In the genomic region with DNA sequence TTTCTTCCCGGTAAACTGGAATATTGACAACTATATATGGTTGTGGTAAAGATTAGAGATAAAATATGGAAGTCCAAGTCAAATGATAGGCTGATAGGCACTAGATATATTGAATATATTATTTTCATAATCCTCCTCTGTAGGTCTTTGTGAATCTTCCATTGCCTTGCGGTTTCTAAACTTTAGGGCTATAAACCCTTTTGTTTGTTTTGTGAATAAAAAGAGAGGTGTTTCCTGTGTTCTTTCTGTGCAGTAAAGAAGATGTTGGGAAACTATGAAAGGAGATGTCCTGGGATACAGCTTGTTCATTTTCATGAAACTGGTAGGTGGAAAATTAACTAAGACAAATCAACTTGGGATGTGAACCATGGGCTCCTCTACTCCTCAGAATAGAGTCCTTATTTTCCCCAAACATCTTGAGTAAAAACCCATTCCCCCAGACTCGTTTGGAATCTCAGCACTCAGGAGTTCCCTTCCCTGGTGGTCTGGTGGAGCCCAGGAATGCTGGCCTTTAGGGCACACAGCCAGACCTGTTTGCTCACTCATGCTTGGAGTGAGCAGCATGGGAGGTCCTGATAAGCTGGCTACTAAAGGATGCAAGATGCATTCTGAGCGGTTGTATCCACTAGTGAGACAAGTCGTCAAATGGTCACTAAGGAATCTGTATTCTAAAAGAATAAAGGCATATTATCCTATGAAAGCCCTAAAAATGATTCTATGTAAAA, we compare ENCODE assay signal across 1 cellular context.
TF ChIP-seq lines count a peak whose summit lies in the region.

No MANE protein-coding gene starts in this region.

TF ChIP-seq in HepG2, 621 proteins besides CTCF, POLR2A, EP300 and RAD21 (continued from another document):
- TF ChIP-seq, protein P1, sequence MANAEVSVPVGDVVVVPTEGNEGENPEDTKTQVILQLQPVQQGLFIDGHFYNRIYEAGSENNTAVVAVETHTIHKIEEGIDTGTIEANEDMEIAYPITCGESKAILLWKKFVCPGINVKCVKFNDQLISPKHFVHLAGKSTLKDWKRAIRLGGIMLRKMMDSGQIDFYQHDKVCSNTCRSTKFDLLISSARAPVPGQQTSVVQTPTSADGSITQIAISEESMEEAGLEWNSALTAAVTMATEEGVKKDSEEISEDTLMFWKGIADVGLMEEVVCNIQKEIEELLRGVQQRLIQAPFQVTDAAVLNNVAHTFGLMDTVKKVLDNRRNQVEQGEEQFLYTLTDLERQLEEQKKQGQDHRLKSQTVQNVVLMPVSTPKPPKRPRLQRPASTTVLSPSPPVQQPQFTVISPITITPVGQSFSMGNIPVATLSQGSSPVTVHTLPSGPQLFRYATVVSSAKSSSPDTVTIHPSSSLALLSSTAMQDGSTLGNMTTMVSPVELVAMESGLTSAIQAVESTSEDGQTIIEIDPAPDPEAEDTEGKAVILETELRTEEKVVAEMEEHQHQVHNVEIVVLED (CRISPR knock-in tag; IDR thresholded peaks at IDR 0.05; ENCODE audit: borderline replicate concordance): no peak
- TF ChIP-seq, protein P2, sequence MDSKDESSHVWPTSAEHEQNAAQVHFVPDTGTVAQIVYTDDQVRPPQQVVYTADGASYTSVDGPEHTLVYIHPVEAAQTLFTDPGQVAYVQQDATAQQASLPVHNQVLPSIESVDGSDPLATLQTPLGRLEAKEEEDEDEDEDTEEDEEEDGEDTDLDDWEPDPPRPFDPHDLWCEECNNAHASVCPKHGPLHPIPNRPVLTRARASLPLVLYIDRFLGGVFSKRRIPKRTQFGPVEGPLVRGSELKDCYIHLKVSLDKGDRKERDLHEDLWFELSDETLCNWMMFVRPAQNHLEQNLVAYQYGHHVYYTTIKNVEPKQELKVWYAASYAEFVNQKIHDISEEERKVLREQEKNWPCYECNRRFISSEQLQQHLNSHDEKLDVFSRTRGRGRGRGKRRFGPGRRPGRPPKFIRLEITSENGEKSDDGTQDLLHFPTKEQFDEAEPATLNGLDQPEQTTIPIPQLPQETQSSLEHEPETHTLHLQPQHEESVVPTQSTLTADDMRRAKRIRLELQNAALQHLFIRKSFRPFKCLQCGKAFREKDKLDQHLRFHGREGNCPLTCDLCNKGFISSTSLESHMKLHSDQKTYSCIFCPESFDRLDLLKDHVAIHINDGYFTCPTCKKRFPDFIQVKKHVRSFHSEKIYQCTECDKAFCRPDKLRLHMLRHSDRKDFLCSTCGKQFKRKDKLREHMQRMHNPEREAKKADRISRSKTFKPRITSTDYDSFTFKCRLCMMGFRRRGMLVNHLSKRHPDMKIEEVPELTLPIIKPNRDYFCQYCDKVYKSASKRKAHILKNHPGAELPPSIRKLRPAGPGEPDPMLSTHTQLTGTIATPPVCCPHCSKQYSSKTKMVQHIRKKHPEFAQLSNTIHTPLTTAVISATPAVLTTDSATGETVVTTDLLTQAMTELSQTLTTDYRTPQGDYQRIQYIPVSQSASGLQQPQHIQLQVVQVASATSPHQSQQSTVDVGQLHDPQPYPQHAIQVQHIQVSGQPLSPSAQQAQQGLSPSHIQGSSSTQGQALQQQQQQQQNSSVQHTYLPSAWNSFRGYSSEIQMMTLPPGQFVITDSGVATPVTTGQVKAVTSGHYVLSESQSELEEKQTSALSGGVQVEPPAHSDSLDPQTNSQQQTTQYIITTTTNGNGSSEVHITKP (CRISPR knock-in tag; IDR thresholded peaks at IDR 0.05; ENCODE audit: low read depth): no peak
- TF ChIP-seq, protein P3, sequence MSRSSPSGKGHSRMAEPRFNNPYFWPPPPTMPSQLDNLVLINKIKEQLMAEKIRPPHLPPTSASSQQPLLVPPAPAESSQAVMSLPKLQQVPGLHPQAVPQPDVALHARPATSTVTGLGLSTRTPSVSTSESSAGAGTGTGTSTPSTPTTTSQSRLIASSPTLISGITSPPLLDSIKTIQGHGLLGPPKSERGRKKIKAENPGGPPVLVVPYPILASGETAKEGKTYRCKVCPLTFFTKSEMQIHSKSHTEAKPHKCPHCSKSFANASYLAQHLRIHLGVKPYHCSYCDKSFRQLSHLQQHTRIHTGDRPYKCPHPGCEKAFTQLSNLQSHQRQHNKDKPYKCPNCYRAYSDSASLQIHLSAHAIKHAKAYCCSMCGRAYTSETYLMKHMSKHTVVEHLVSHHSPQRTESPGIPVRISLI (CRISPR knock-in tag; IDR thresholded peaks at IDR 0.05; ENCODE audit: borderline replicate concordance): no peak
